8 cellular contexts compared by ENCODE assay signal in genomic region chr19:45075215-45076028, GRCh38. TPM values are rescaled to one million over a fixed set of nuclear protein-coding genes. Genes with fewer than 3 reads are reported as not detected.
DNase-seq lines count a peak whose midpoint lies in the region; ATAC-seq and TF ChIP-seq lines count a peak whose summit lies in the region.

No MANE protein-coding gene starts in this region.

- no peaks in the 10 kb centered on the region for H3K27me3 Mint-ChIP-seq in endodermal cell (ENCODE audit: insufficient read depth)

- no peak overlapping the region for H2BK15ac ChIP-seq in mesendoderm (replicated peaks; ENCODE audit: low read depth)

- no peaks in the 10 kb centered on the region for H3K79me1 ChIP-seq in mesendoderm (ENCODE audit: low read length)

- peaks cover 9% of the 10 kb centered on the region for H3K79me2 ChIP-seq in mesendoderm (ENCODE audit: control insufficient read depth, insufficient read depth, low read length)

- H3K23ac ChIP-seq in mesendoderm (ENCODE audit: low read length): no peak overlapping the region

- H3K4me1 ChIP-seq in HEK293 (ENCODE audit: control insufficient read depth, insufficient read depth, low read length): peaks cover 15% of the 10 kb centered on the region
- peaks cover 10% of the 10 kb centered on the region for H3K4me1 ChIP-seq in endodermal cell (ENCODE audit: control insufficient read depth, insufficient read depth, low read length)
- peaks cover 6% of the 10 kb centered on the region for H3K4me1 ChIP-seq in mesendoderm (ENCODE audit: control insufficient read depth, low read depth, low read length)
- H3K4me1 ChIP-seq in thoracic aorta (ENCODE audit: control insufficient read depth in 1 of 2, low read depth in 2 of 2): peaks cover 15 to 25% of the 10 kb centered on the region in 2 donors

- peak overlapping the region; percentile 80 for H3K4me2 ChIP-seq in mesendoderm (ENCODE audit: low read length)

- no peak overlapping the region for H2BK5ac ChIP-seq in mesendoderm (ENCODE audit: low read length)

- no peak overlapping the region for H4K8ac ChIP-seq in mesendoderm (ENCODE audit: low read depth, low read length)

- ATAC-seq in thoracic aorta (ENCODE audit: insufficient number of reproducible peaks, low FRiP score, low read depth): no peak

- DNase-seq in activated naive CD4-positive, alpha-beta T cell treated with Interleukin-2 at 50 U/mL for 16 hours: peak; percentile 24
- no peak for DNase-seq in activated naive CD4-positive, alpha-beta T cell treated with anti-CD3 and anti-CD28 coated beads, Interleukin-2, amount 50 U/mL, for 16 hours
- DNase-seq in MG63 (peak; percentile 85), UCSD-AML1 (lab: John Stamatoyannopoulos, UW; ENCODE audit: unreplicated experiment) (peak; percentile 87), endodermal cell (peak; percentile 88), mesendoderm (peak; percentile 77), thoracic aorta (ENCODE audit: low spot score) (no peak)

- H3K27ac Mint-ChIP-seq in endodermal cell: peak overlapping the region; percentile 85

- peak overlapping the region; percentile 3 for H3K9ac ChIP-seq in endodermal cell (ENCODE audit: extremely low read depth, low read length, poor library complexity, severe bottlenecking)
- peak overlapping the region; percentile 69 for H3K9ac ChIP-seq in mesendoderm (ENCODE audit: low read length)

- no peaks in the 10 kb centered on the region for H3K9me3 ChIP-seq in HEK293 (ENCODE audit: control insufficient read depth, insufficient read depth, low read depth, low read length)
- H3K9me3 ChIP-seq in MG63: no peaks in the 10 kb centered on the region
- no peaks in the 10 kb centered on the region for H3K9me3 ChIP-seq in endodermal cell (ENCODE audit: control insufficient read depth, low read length)
- no peaks in the 10 kb centered on the region for H3K9me3 ChIP-seq in thoracic aorta

- peaks cover 20% of the 10 kb centered on the region for H3K36me3 Mint-ChIP-seq in endodermal cell (ENCODE audit: low read depth)

- WGBS in endodermal cell (ENCODE audit: insufficient coverage in 1 of 2, insufficient read length in 1 of 2), 2 experiments: 2 to 4% methylated on average over 11 to 20 of the region's 26 CpGs
- no CpG with 5 or more reads among the region's 26 CpGs for WGBS in mesendoderm (ENCODE audit: extremely low coverage, insufficient coverage, low lambda C conversion rate)

- H3K9me3 Mint-ChIP-seq in endodermal cell: no peaks in the 10 kb centered on the region

- no peak for TF ChIP-seq CTCF in HEK293 (tag by site-specific recombination; IDR thresholded peaks at IDR 0.05)
- no peak for TF ChIP-seq CTCF in endodermal cell (conservative IDR thresholded peaks at IDR 0.05)
- TF ChIP-seq CTCF in thoracic aorta (IDR thresholded peaks at IDR 0.05): no peak

- H3K4ac ChIP-seq in mesendoderm (ENCODE audit: low read depth, low read length): no peak overlapping the region

- H3K27ac ChIP-seq in HEK293 (ENCODE audit: extremely low read depth, low read depth, low read length) (peak overlapping the region; percentile 53; the same call in 1 of the 2 replicates), endodermal cell (ENCODE audit: low read depth, low read length) (no peak overlapping the region), mesendoderm (ENCODE audit: low read depth, low read length) (peak overlapping the region; percentile 18), thoracic aorta (peak overlapping the region; percentile 38 to 55)

- H3K56ac ChIP-seq in mesendoderm (ENCODE audit: low read length): peak overlapping the region; percentile 80

- peak overlapping the region; percentile 76 for H3K4me3 Mint-ChIP-seq in endodermal cell

- H2BK120ac ChIP-seq in mesendoderm (ENCODE audit: low read depth, low read length): no peak overlapping the region

- CTCF ChIA-PET in HEK293 (lab: Yijun Ruan, JAX): interaction anchor here (1.0 to 3.4 kb wide), 3 partner anchors 16 to 56 kb away, joined by 3 to 16 read pairs (median 6); no protein-coding TSS in a partner anchor

- H3K4me1 Mint-ChIP-seq in endodermal cell: peaks cover 17% of the 10 kb centered on the region

- H3K4me3 ChIP-seq in HEK293 (ENCODE audit: low read depth, low read length): peak overlapping the region; percentile 22
- peak overlapping the region; percentile 53 for H3K4me3 ChIP-seq in MG63
- peak overlapping the region; percentile 82 for H3K4me3 ChIP-seq in endodermal cell (ENCODE audit: low read length)
- H3K4me3 ChIP-seq in mesendoderm (ENCODE audit: low read length): peak overlapping the region; percentile 55
- H3K4me3 ChIP-seq in thoracic aorta: peak overlapping the region; percentile 71

- no peak overlapping the region for H3K18ac ChIP-seq in mesendoderm (ENCODE audit: low read length)

- no peak overlapping the region for H4K5ac ChIP-seq in mesendoderm (ENCODE audit: low read length)

- POLR2A ChIA-PET in HEK293 (lab: Yijun Ruan, JAX): interaction anchor here (0.5 to 1.3 kb wide), 6 partner anchors 9 to 200 kb away, joined by 3 to 6 read pairs (median 4); partner anchors contain the start of genes CLASRP and PPP1R37

- H3K36me3 ChIP-seq in HEK293 (ENCODE audit: control insufficient read depth in 2 of 2, insufficient read depth in 1 of 2, low read length in 2 of 2) (peaks cover 6 to 25% of the 10 kb centered on the region in 2 experiments; a peak in 2 of 3 replicates), MG63 (peaks cover 20% of the 10 kb centered on the region), endodermal cell (ENCODE audit: control insufficient read depth, insufficient read depth, low read length) (peaks cover 10% of the 10 kb centered on the region), mesendoderm (ENCODE audit: control insufficient read depth, insufficient read depth, low read length) (peaks cover 4% of the 10 kb centered on the region), thoracic aorta (peaks cover 5% of the 10 kb centered on the region)

- H3K27me3 ChIP-seq in MG63 (no peaks in the 10 kb centered on the region), endodermal cell (ENCODE audit: control insufficient read depth, insufficient read depth, low read length, poor library complexity, severe bottlenecking) (no peaks in the 10 kb centered on the region), mesendoderm (ENCODE audit: insufficient read depth, low read length, poor library complexity) (no peaks in the 10 kb centered on the region), thoracic aorta (replicated peaks; ENCODE audit: insufficient read depth) (no peaks in the 10 kb centered on the region)

- no peak overlapping the region for H2AK5ac ChIP-seq in mesendoderm (ENCODE audit: low read length)

TF ChIP-seq in HEK293, 187 proteins besides CTCF, POLR2A, EP300 and RAD21 (continues in another document):
- TF ChIP-seq ZNF24 (tag by site-specific recombination; IDR thresholded peaks at IDR 0.05) (no peak), ZFP69B (tag by site-specific recombination; IDR thresholded peaks at IDR 0.05) (peak; percentile 53; the same call in 1 of the 2 replicates), ZNF433 (tag by site-specific recombination; IDR thresholded peaks at IDR 0.05; ENCODE audit: low read depth) (no peak), RBAK (tag by site-specific recombination; IDR thresholded peaks at IDR 0.05) (no peak), PRDM6 (tag by site-specific recombination; IDR thresholded peaks at IDR 0.05) (no peak), ZBTB20 (tag by site-specific recombination; IDR thresholded peaks at IDR 0.05) (peak; percentile 60; the same call in 1 of the 2 replicates)

RNA-seq across cellular contexts. Expression of gene ZNF296, which starts 0.9 kb away (rescaled TPM):
- total RNA-seq in MG63 (2014; rRNA removed; shearing (Covaris generic); ENCODE audit: low replicate concordance): not detected in 2 replicates
- total RNA-seq in endodermal cell: 1 to 10 TPM; 2.1 to 8.5 TPM
- 1.2 TPM for polyA plus RNA-seq in endodermal cell (2013, experiment 1 of 2)
- polyA plus RNA-seq in endodermal cell (2013, experiment 2 of 2): 1.1 TPM
- 5.4 TPM for polyA plus RNA-seq in mesendoderm (2013, experiment 1 of 2)
- 5.6 TPM for polyA plus RNA-seq in mesendoderm (2013, experiment 2 of 2)
- 1 to 10 TPM; 1.5 to 1.8 TPM for total RNA-seq in thoracic aorta

RNA-seq across cellular contexts. Expression of gene GEMIN7, which starts 3.6 kb away (rescaled TPM):
- total RNA-seq in MG63 (2014; rRNA removed; shearing (Covaris generic); ENCODE audit: low replicate concordance): 28.2 and 73.6 TPM in 2 replicates
- total RNA-seq in endodermal cell (10 to 100 TPM; 56.3 to 56.6 TPM), thoracic aorta (10 to 100 TPM; 11.2 to 16.0 TPM)
- polyA plus RNA-seq in endodermal cell (2013, experiment 1 of 2): 36.7 TPM
- 36.0 TPM for polyA plus RNA-seq in endodermal cell (2013, experiment 2 of 2)
- 31.9 TPM for polyA plus RNA-seq in mesendoderm (2013, experiment 1 of 2)
- polyA plus RNA-seq in mesendoderm (2013, experiment 2 of 2): 35.0 TPM

RNA-seq across cellular contexts. Expression of gene PPP1R37, which starts 17.6 kb away (rescaled TPM):
- 18.1 and 33.1 TPM in 2 replicates for total RNA-seq in MG63 (2014; rRNA removed; shearing (Covaris generic); ENCODE audit: low replicate concordance)
- 10 to 100 TPM; 23.6 to 32.5 TPM for total RNA-seq in endodermal cell
- 22.4 TPM for polyA plus RNA-seq in endodermal cell (2013, experiment 1 of 2)
- 20.6 TPM for polyA plus RNA-seq in endodermal cell (2013, experiment 2 of 2)
- 10.0 TPM for polyA plus RNA-seq in mesendoderm (2013, experiment 1 of 2)
- 10.7 TPM for polyA plus RNA-seq in mesendoderm (2013, experiment 2 of 2)
- 10 to 100 TPM; 19.6 to 22.6 TPM for total RNA-seq in thoracic aorta

RNA-seq across cellular contexts. Expression of gene CLASRP, which starts 36.6 kb away (rescaled TPM):
- total RNA-seq in MG63 (2014; rRNA removed; shearing (Covaris generic); ENCODE audit: low replicate concordance): 22.7 and 25.1 TPM in 2 replicates
- 10 to 100 TPM; 67.1 to 90.3 TPM for total RNA-seq in endodermal cell
- 82.3 TPM for polyA plus RNA-seq in endodermal cell (2013, experiment 1 of 2)
- polyA plus RNA-seq in endodermal cell (2013, experiment 2 of 2): 65.2 TPM
- polyA plus RNA-seq in mesendoderm (2013, experiment 1 of 2): 29.1 TPM
- 31.1 TPM for polyA plus RNA-seq in mesendoderm (2013, experiment 2 of 2)
- total RNA-seq in thoracic aorta: 100 to 1,000 TPM; 119 to 300 TPM

Comparison
In these comparisons a context has a peak if more than half of its experiments do, and no peak if none do; other contexts are left out.
1. DNase-seq: peak in activated naive CD4-positive, alpha-beta T cell treated with Interleukin-2 at 50 U/mL for 16 hours (single experiment), MG63 (single experiment), UCSD-AML1 (single experiment), endodermal cell (single experiment) and mesendoderm (single experiment); none in activated naive CD4-positive, alpha-beta T cell treated with anti-CD3 and anti-CD28 coated beads, Interleukin-2, amount 50 U/mL, for 16 hours (single experiment) and thoracic aorta (single experiment).
2. H3K4me3 ChIP-seq: peak in every context shown above with its lines; median percentile 82 in endodermal cell; 71 in thoracic aorta; 55 in mesendoderm; 53 in MG63; 22 in HEK293.